In genomic region chr4:112348488-112349158, GRCh38 we compare ENCODE assay signal across 8 cellular contexts. TPM values are rescaled to one million over a fixed set of nuclear protein-coding genes. Genes with fewer than 3 reads are reported as not detected.
DNase-seq lines count a peak whose midpoint lies in the region; ATAC-seq and TF ChIP-seq lines count a peak whose summit lies in the region.

No MANE protein-coding gene starts in this region.

- ATAC-seq in WTC11 (peak; percentile 96), left ventricle myocardium superior (peak; percentile 100), HG02588 (IDR thresholded peaks at IDR 0.05; ENCODE audit: unreplicated experiment) (no peak), GM21723 (IDR thresholded peaks at IDR 0.05; ENCODE audit: unreplicated experiment) (no peak)

- 0 out of 2 replicates have a peak, but pooled peaks cover 4% of the 10 kb centered on the region for H3K9me3 Mint-ChIP-seq in WTC11

- no peaks in the 10 kb centered on the region for H3K36me3 ChIP-seq in MG63

- intact Hi-C loops in left ventricle myocardium superior (cut with micrococcal nuclease) = no loop called here

- H3K36me3 Mint-ChIP-seq in WTC11 = no peaks in the 10 kb centered on the region

- H3K27me3 ChIP-seq in MG63 = no peaks in the 10 kb centered on the region

- no peak for TF ChIP-seq CTCF in WTC11 (IDR thresholded peaks at IDR 0.05)

- DNase-seq in AG08395 (ENCODE audit: low spot score) (peak; percentile 89), MG63 (peak; percentile 21), WTC11 (ENCODE audit: low spot score) (peak; percentile 61), left ventricle myocardium superior (peak; percentile 84), stromal cell of bone marrow (ENCODE audit: low read depth) (peak; percentile 65), NK-92 (lab: John Stamatoyannopoulos, UW; ENCODE audit: unreplicated experiment) (no peak)

- POLR2A ChIA-PET in WTC11 (lab: Charles Lee) = interaction anchor here (0.8 kb wide), 1 partner anchor 175 kb away, joined by 3 read pairs; no protein-coding TSS in a partner anchor

- H3K27ac Mint-ChIP-seq in WTC11 = no peak overlapping the region

- H3K4me3 Mint-ChIP-seq in WTC11 = no peak overlapping the region

- H3K27me3 Mint-ChIP-seq in WTC11 (ENCODE audit: low read depth) = no peaks in the 10 kb centered on the region

- CTCF ChIA-PET in WTC11 (lab: Charles Lee) = interaction anchor here (0.6 to 2.1 kb wide), 7 partner anchors 13 to 176 kb away, joined by 3 to 10 read pairs (median 3); no protein-coding TSS in a partner anchor

- H3K4me1 Mint-ChIP-seq in WTC11 = peaks cover 20% of the 10 kb centered on the region

- no peak overlapping the region for H3K4me3 ChIP-seq in MG63

- no peaks in the 10 kb centered on the region for H3K9me3 ChIP-seq in MG63

TF ChIP-seq in WTC11, 78 proteins besides CTCF, POLR2A, EP300 and RAD21:
- TF ChIP-seq ZNF232 (CRISPR knock-in tag; IDR thresholded peaks at IDR 0.05) (0 out of 2 replicates have a peak, but pooled peaks have one; percentile 25), MAX (CRISPR knock-in tag; IDR thresholded peaks at IDR 0.05) (peak; percentile 51; the same call in 1 of the 2 replicates), ZNF425 (CRISPR knock-in tag; conservative IDR thresholded peaks at IDR 0.05) (no peak)

RNA-seq across cellular contexts. Expression of gene ALPK1, which starts 51.5 kb away (rescaled TPM):
- total RNA-seq in MG63 (2014; rRNA removed; shearing (Covaris generic); ENCODE audit: low replicate concordance) = 2.1 and 8.8 TPM in 2 replicates
- total RNA-seq in WTC11 (2021) (0.37 to 0.57 TPM (median 0.50 TPM) in 3 replicates), left ventricle myocardium superior (5.1 TPM)

Comparison
In these comparisons a context has a peak if more than half of its experiments do, and no peak if none do; other contexts are left out.
1. ATAC-seq: peak in WTC11 (single experiment) and left ventricle myocardium superior (single experiment); none in HG02588 (single experiment) and GM21723 (single experiment).